Comparison of ENCODE assay signal across 27 cellular contexts in genomic region chr12:57178213-57178612, GRCh38. TPM values are rescaled to one million over a fixed set of nuclear protein-coding genes. Genes with fewer than 3 reads are reported as not detected.
"Had no signal": no experiment of that assay in that cellular context is flagged by ENCODE, and none has a peak within 500 bp of the region (broad histone marks: within the 10 kb centered on the region; RNA-seq: fewer than 3 reads in every experiment).

No MANE protein-coding gene starts in this region.

- H3K9me3 ChIP-seq: breast epithelium, gastroesophageal sphincter, heart left ventricle, right atrium auricular region, suprapubic skin, transverse colon, uterus had no signal

- H3K27me3 ChIP-seq: breast epithelium, gastroesophageal sphincter, heart left ventricle, right atrium auricular region, suprapubic skin, transverse colon, uterus had no signal

- ATAC-seq: activated T-cell treated with anti-CD3 and anti-CD28 coated beads, Interleukin-2, amount 50 U/mL, for 72 hours; gastroesophageal sphincter; heart left ventricle; stimulated activated naive CD8-positive, alpha-beta T cell treated with anti-CD3 and anti-CD28 coated beads, Interleukin-15, amount 100 ng/mL, for 72 hours had no signal

- FAIRE-seq: astrocyte had no signal

- H3K4me3 Mint-ChIP-seq: activated naive CD4-positive, alpha-beta T cell treated with anti-CD3 and anti-CD28 coated beads, Interleukin-2, amount 50 U/mL, for 24 hours; activated T-cell treated with anti-CD3 and anti-CD28 coated beads, Interleukin-2, amount 50 U/mL, for 72 hours; nephron; stimulated activated naive CD8-positive, alpha-beta T cell treated with anti-CD3 and anti-CD28 coated beads, Interleukin-15, amount 100 ng/mL, for 72 hours had no signal

- DNase-seq: activated CD4-positive, alpha-beta T cell treated with anti-CD3 and anti-CD28 coated beads for 1 hour; activated effector memory CD4-positive, alpha-beta T cell treated with anti-CD3 and anti-CD28 coated beads, Interleukin-2, amount 50 U/mL, for 16 hours; activated T-cell treated with anti-CD3 and anti-CD28 coated beads, Interleukin-2, amount 50 U/mL, for 72 hours; cerebellar nuclear complex; effector CD4-positive, alpha-beta T cell; heart left ventricle; mesenchymal stem cell; stimulated activated naive CD8-positive, alpha-beta T cell treated with anti-CD3 and anti-CD28 coated beads, Interleukin-15, amount 100 ng/mL, for 72 hours; T-helper 2 cell; transverse colon; uterus had no signal

- H3K36me3 Mint-ChIP-seq: activated naive CD4-positive, alpha-beta T cell treated with anti-CD3 and anti-CD28 coated beads, Interleukin-2, amount 50 U/mL, for 24 hours had no signal

- H3K27me3 Mint-ChIP-seq: activated naive CD4-positive, alpha-beta T cell treated with anti-CD3 and anti-CD28 coated beads, Interleukin-2, amount 50 U/mL, for 24 hours; progenitor cell of endocrine pancreas; stimulated activated naive CD8-positive, alpha-beta T cell treated with anti-CD3 and anti-CD28 coated beads, Interleukin-15, amount 100 ng/mL, for 72 hours had no signal

- H3K4me1 ChIP-seq: breast epithelium, right atrium auricular region, uterus had no signal

- H3K36me3 ChIP-seq: breast epithelium, uterus had no signal

- H3K27ac Mint-ChIP-seq: activated naive CD4-positive, alpha-beta T cell treated with anti-CD3 and anti-CD28 coated beads, Interleukin-2, amount 50 U/mL, for 24 hours; activated T-cell treated with anti-CD3 and anti-CD28 coated beads, Interleukin-2, amount 50 U/mL, for 72 hours; nephron; progenitor cell of endocrine pancreas had no signal

- H3K9me3 Mint-ChIP-seq: activated naive CD4-positive, alpha-beta T cell treated with anti-CD3 and anti-CD28 coated beads, Interleukin-2, amount 50 U/mL, for 24 hours; activated T-cell treated with anti-CD3 and anti-CD28 coated beads, Interleukin-2, amount 50 U/mL, for 72 hours; nephron; stimulated activated naive CD8-positive, alpha-beta T cell treated with anti-CD3 and anti-CD28 coated beads, Interleukin-15, amount 100 ng/mL, for 72 hours had no signal

- H3K4me1 Mint-ChIP-seq: activated naive CD4-positive, alpha-beta T cell treated with anti-CD3 and anti-CD28 coated beads, Interleukin-2, amount 50 U/mL, for 24 hours had no signal

- H3K4me3 ChIP-seq: breast epithelium, gastroesophageal sphincter, heart left ventricle, right atrium auricular region, skin epidermis, suprapubic skin, transverse colon, uterus had no signal

- H3K27ac ChIP-seq: gastroesophageal sphincter, heart left ventricle, right atrium auricular region, skin epidermis, suprapubic skin, transverse colon, uterus, VCaP had no signal

RNA-seq across cellular contexts. Expression of gene LRP1-AS, which starts 30.8 kb away (rescaled TPM):
- total RNA-seq: activated CD8-positive, alpha-beta memory T cell treated with anti-CD3 and anti-CD28 coated beads for 36 hours; activated T-cell treated with anti-CD3 and anti-CD28 coated beads, Interleukin-2, amount 50 U/mL, for 72 hours; astrocyte; breast epithelium; gastroesophageal sphincter; heart left ventricle; kidney epithelial cell; liver; omental fat pad; progenitor cell of endocrine pancreas; right atrium auricular region; suprapubic skin; transverse colon; uterus had no signal
- polyA plus RNA-seq: adipose tissue, esophagus, heart left ventricle, liver had no signal

RNA-seq across cellular contexts. Expression of gene NXPH4, which starts 38.4 kb away (rescaled TPM):
- total RNA-seq: liver, transverse colon had no signal
